Comparison of ENCODE assay signal across 3 cellular contexts in the genomic region with DNA sequence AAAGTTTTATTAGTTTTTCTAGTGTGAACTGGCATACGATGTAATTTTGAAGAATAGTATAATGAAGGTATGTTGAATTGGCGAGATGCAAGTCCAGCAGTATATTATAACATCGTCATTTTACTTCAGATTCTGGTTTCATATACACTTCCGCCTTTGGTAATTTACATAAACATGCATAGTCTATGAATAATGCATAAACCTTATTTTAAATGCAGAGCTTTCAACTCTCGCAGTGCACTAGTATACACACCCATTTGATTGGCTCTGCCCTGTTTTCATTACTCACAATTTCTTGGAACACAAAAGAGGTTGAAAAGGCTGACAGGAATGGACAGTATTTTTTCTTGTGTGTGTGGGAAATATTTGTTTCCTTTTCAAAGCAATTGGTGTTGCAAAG.
TF ChIP-seq lines count a peak whose summit lies in the region.

No MANE protein-coding gene starts in this region.

TF ChIP-seq in HCT116, 20 proteins besides CTCF, POLR2A, EP300 and RAD21:
- TF ChIP-seq FOSL1 (IDR thresholded peaks at IDR 0.05; ENCODE audit: low read depth) (no peak), ELF1 (IDR thresholded peaks at IDR 0.05; ENCODE audit: borderline replicate concordance, low read depth) (no peak), EZH2phosphoT487 (IDR thresholded peaks at IDR 0.05; ENCODE audit: borderline replicate concordance) (no peak), SP1 (IDR thresholded peaks at IDR 0.05; ENCODE audit: low read depth) (no peak), JUND (IDR thresholded peaks at IDR 0.05) (no peak), TCF7L2 (IDR thresholded peaks at IDR 0.05; ENCODE audit: borderline replicate concordance, extremely low read depth, insufficient read depth, insufficient read length) (no peak), ZNF274 (IDR thresholded peaks at IDR 0.05; ENCODE audit: low read depth, low read length) (no peak)
- TF ChIP-seq, protein P1, sequence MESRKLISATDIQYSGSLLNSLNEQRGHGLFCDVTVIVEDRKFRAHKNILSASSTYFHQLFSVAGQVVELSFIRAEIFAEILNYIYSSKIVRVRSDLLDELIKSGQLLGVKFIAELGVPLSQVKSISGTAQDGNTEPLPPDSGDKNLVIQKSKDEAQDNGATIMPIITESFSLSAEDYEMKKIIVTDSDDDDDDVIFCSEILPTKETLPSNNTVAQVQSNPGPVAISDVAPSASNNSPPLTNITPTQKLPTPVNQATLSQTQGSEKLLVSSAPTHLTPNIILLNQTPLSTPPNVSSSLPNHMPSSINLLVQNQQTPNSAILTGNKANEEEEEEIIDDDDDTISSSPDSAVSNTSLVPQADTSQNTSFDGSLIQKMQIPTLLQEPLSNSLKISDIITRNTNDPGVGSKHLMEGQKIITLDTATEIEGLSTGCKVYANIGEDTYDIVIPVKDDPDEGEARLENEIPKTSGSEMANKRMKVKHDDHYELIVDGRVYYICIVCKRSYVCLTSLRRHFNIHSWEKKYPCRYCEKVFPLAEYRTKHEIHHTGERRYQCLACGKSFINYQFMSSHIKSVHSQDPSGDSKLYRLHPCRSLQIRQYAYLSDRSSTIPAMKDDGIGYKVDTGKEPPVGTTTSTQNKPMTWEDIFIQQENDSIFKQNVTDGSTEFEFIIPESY (IDR thresholded peaks at IDR 0.05; ENCODE audit: extremely low read depth, insufficient replicate concordance, low read length): no peak

TF ChIP-seq in H1, 55 proteins besides CTCF, POLR2A, EP300 and RAD21 (continues in another document):
- TF ChIP-seq SIX5 (IDR thresholded peaks at IDR 0.05; ENCODE audit: low read depth, low read length) (no peak), BACH1 (IDR thresholded peaks at IDR 0.05; ENCODE audit: low read length) (no peak), NANOG (IDR thresholded peaks at IDR 0.05; ENCODE audit: insufficient read depth, low read depth, low read length, poor library complexity, severe bottlenecking) (no peak), KDM5A (IDR thresholded peaks at IDR 0.05; ENCODE audit: low read length) (no peak), HDAC2 (IDR thresholded peaks at IDR 0.05; ENCODE audit: borderline replicate concordance in 1 of 2, low read depth in 2 of 2, low read length in 2 of 2) (no peak), RBBP5 (IDR thresholded peaks at IDR 0.05; ENCODE audit: borderline replicate concordance, low read depth, low read length) (no peak), BRCA1 (IDR thresholded peaks at IDR 0.05; ENCODE audit: low read depth, low read length) (no peak), GTF2F1 (IDR thresholded peaks at IDR 0.05; ENCODE audit: borderline replicate concordance, low read depth, low read length) (no peak), SAP30 (IDR thresholded peaks at IDR 0.05; ENCODE audit: insufficient read depth, insufficient replicate concordance, low read length) (no peak), SRF (IDR thresholded peaks at IDR 0.05; ENCODE audit: low read depth, low read length) (no peak), GABPA (IDR thresholded peaks at IDR 0.05; ENCODE audit: borderline replicate concordance, insufficient read depth, low read length) (no peak), YY1 (IDR thresholded peaks at IDR 0.05; ENCODE audit: low read depth, low read length) (no peak)
- TF ChIP-seq, protein P2, sequence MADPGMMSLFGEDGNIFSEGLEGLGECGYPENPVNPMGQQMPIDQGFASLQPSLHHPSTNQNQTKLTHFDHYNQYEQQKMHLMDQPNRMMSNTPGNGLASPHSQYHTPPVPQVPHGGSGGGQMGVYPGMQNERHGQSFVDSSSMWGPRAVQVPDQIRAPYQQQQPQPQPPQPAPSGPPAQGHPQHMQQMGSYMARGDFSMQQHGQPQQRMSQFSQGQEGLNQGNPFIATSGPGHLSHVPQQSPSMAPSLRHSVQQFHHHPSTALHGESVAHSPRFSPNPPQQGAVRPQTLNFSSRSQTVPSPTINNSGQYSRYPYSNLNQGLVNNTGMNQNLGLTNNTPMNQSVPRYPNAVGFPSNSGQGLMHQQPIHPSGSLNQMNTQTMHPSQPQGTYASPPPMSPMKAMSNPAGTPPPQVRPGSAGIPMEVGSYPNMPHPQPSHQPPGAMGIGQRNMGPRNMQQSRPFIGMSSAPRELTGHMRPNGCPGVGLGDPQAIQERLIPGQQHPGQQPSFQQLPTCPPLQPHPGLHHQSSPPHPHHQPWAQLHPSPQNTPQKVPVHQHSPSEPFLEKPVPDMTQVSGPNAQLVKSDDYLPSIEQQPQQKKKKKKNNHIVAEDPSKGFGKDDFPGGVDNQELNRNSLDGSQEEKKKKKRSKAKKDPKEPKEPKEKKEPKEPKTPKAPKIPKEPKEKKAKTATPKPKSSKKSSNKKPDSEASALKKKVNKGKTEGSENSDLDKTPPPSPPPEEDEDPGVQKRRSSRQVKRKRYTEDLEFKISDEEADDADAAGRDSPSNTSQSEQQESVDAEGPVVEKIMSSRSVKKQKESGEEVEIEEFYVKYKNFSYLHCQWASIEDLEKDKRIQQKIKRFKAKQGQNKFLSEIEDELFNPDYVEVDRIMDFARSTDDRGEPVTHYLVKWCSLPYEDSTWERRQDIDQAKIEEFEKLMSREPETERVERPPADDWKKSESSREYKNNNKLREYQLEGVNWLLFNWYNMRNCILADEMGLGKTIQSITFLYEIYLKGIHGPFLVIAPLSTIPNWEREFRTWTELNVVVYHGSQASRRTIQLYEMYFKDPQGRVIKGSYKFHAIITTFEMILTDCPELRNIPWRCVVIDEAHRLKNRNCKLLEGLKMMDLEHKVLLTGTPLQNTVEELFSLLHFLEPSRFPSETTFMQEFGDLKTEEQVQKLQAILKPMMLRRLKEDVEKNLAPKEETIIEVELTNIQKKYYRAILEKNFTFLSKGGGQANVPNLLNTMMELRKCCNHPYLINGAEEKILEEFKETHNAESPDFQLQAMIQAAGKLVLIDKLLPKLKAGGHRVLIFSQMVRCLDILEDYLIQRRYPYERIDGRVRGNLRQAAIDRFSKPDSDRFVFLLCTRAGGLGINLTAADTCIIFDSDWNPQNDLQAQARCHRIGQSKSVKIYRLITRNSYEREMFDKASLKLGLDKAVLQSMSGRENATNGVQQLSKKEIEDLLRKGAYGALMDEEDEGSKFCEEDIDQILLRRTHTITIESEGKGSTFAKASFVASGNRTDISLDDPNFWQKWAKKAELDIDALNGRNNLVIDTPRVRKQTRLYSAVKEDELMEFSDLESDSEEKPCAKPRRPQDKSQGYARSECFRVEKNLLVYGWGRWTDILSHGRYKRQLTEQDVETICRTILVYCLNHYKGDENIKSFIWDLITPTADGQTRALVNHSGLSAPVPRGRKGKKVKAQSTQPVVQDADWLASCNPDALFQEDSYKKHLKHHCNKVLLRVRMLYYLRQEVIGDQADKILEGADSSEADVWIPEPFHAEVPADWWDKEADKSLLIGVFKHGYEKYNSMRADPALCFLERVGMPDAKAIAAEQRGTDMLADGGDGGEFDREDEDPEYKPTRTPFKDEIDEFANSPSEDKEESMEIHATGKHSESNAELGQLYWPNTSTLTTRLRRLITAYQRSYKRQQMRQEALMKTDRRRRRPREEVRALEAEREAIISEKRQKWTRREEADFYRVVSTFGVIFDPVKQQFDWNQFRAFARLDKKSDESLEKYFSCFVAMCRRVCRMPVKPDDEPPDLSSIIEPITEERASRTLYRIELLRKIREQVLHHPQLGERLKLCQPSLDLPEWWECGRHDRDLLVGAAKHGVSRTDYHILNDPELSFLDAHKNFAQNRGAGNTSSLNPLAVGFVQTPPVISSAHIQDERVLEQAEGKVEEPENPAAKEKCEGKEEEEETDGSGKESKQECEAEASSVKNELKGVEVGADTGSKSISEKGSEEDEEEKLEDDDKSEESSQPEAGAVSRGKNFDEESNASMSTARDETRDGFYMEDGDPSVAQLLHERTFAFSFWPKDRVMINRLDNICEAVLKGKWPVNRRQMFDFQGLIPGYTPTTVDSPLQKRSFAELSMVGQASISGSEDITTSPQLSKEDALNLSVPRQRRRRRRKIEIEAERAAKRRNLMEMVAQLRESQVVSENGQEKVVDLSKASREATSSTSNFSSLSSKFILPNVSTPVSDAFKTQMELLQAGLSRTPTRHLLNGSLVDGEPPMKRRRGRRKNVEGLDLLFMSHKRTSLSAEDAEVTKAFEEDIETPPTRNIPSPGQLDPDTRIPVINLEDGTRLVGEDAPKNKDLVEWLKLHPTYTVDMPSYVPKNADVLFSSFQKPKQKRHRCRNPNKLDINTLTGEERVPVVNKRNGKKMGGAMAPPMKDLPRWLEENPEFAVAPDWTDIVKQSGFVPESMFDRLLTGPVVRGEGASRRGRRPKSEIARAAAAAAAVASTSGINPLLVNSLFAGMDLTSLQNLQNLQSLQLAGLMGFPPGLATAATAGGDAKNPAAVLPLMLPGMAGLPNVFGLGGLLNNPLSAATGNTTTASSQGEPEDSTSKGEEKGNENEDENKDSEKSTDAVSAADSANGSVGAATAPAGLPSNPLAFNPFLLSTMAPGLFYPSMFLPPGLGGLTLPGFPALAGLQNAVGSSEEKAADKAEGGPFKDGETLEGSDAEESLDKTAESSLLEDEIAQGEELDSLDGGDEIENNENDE (IDR thresholded peaks at IDR 0.05; ENCODE audit: insufficient replicate concordance, low read length): no peak

TF ChIP-seq in GM12891, 5 proteins besides CTCF, POLR2A, EP300 and RAD21:
- TF ChIP-seq TAF1 (IDR thresholded peaks at IDR 0.05; ENCODE audit: low read depth, low read length): no peak
- TF ChIP-seq POU2F2 (IDR thresholded peaks at IDR 0.05; ENCODE audit: low read depth, low read length): no peak
- TF ChIP-seq PAX5 (IDR thresholded peaks at IDR 0.05; ENCODE audit: insufficient read depth, low read length, severe bottlenecking): no peak
- TF ChIP-seq SPI1 (IDR thresholded peaks at IDR 0.05; ENCODE audit: low read depth, low read length): no peak
- TF ChIP-seq POLR2AphosphoS5 (IDR thresholded peaks at IDR 0.05; ENCODE audit: low read depth, low read length): no peak
